Comparison of ENCODE assay signal across 10 cellular contexts in the genomic region with DNA sequence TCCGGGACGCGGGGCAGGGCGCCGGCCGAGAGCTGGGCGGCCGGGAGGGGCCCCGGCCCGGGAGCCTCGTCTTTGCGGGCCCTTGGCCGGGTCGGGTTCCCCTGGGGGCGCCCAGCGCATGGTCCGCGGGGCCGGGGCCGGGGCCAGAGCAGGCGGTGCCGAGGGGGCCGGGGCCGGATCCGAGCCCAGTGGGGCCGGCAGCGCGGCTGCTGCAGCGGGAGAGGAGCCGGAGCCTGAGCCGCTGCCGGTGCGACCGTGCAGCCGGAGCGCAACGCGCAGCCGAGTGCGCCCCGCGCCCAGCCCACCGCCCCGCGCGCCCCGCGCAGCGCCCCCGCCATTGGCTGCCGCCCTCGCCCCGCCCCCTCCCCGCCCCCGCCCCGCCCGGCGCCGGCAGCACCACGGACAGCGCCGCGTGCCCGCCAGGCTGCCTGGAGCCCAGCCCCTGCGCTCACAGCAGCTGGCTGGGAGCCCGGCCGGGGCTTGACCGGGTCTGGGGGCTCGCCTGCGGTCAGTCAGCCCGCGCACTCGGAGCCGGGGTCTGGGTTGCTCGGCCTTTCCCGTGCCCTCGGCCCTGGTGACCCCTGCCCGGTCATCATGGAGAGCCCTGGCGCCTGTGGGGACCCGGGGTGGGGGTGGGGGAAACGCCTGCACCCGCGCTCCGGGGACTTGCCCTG. TPM values are rescaled to one million over a fixed set of nuclear protein-coding genes. Genes with fewer than 3 reads are reported as not detected.
DNase-seq lines count a peak whose midpoint lies in the region; ATAC-seq and TF ChIP-seq lines count a peak whose summit lies in the region.
"Had no signal": no experiment of that assay in that cellular context is flagged by ENCODE, and none has a peak within 500 bp of the region (broad histone marks: within the 10 kb centered on the region; RNA-seq: fewer than 3 reads in every experiment).

TSS of gene HRH3 (minus strand) at position 287 of the 674 bp plus-strand sequence. CDS start 308 bp downstream, outside the sequence.

- H3K36me3 ChIP-seq in ovary, result no peaks in the 10 kb centered on the region

- H3K9me3 ChIP-seq in ovary, result no peaks in the 10 kb centered on the region

- no peak within 1 kb of the TSS for H3K4me3 Mint-ChIP-seq in activated T-cell treated with anti-CD3 and anti-CD28 coated beads, Interleukin-2, amount 50 U/mL, for 24 hours

- TF ChIP-seq POLR2A in ovary (IDR thresholded peaks at IDR 0.05), result no peak

- peaks cover 10% of the 10 kb centered on the region for H3K4me1 ChIP-seq in ovary (ENCODE audit: insufficient read depth)

- peaks cover 2% of the 10 kb centered on the region for H3K27me3 ChIP-seq in ovary

- no peak within 1 kb of the TSS for H3K27ac ChIP-seq in ovary
- H3K27ac ChIP-seq: SK-N-MC had no signal

- no peaks in the 10 kb centered on the region for H3K36me3 Mint-ChIP-seq in activated T-cell treated with anti-CD3 and anti-CD28 coated beads, Interleukin-2, amount 50 U/mL, for 24 hours (ENCODE audit: low read depth)

- peaks cover 5% of the 10 kb centered on the region for H3K4me1 Mint-ChIP-seq in activated T-cell treated with anti-CD3 and anti-CD28 coated beads, Interleukin-2, amount 50 U/mL, for 24 hours (ENCODE audit: low read depth)

- H3K27ac Mint-ChIP-seq in activated T-cell treated with anti-CD3 and anti-CD28 coated beads, Interleukin-2, amount 50 U/mL, for 24 hours, result no peak within 1 kb of the TSS

- peaks cover 69% of the 10 kb centered on the region for H3K27me3 Mint-ChIP-seq in activated T-cell treated with anti-CD3 and anti-CD28 coated beads, Interleukin-2, amount 50 U/mL, for 24 hours

- H3K4me3 ChIP-seq in fibroblast of the aortic adventitia (ENCODE audit: low read depth, low read length), result peak within 1 kb of the TSS; percentile 35
- H3K4me3 ChIP-seq in ovary, result no peak within 1 kb of the TSS
- H3K4me3 ChIP-seq: SK-N-MC had no signal

- no peak for ATAC-seq in HG02623 (IDR thresholded peaks at IDR 0.05; ENCODE audit: unreplicated experiment)

- TF ChIP-seq CTCF in fibroblast of the aortic adventitia (IDR thresholded peaks at IDR 0.05; ENCODE audit: insufficient read depth, low read length) (no peak), ovary (IDR thresholded peaks at IDR 0.05) (no peak)

- intact Hi-C loops in ovary (cut with DNase I), result no loop called here

- no peak for TF ChIP-seq EP300 in ovary (IDR thresholded peaks at IDR 0.05)

- no peaks in the 10 kb centered on the region for H3K9me3 Mint-ChIP-seq in activated T-cell treated with anti-CD3 and anti-CD28 coated beads, Interleukin-2, amount 50 U/mL, for 24 hours

- DNase-seq in DMS79 treated with DMSO at 0.1 percent for 48 hours (lab: John Stamatoyannopoulos, UW), result peak; percentile 14
- DNase-seq in DMS79 (lab: John Stamatoyannopoulos, UW), result no peak
- peak; percentile 63 for DNase-seq in NCI-H2171 (lab: John Stamatoyannopoulos, UW)
- peak; percentile 70 for DNase-seq in activated T-cell treated with anti-CD3 and anti-CD28 coated beads, Interleukin-2, amount 50 U/mL, for 24 hours
- no peak for DNase-seq in fibroblast of the aortic adventitia (ENCODE audit: low read depth)
- peak; percentile 31 to 74 (median 65) for DNase-seq in ovary
- no peak for DNase-seq in NCI-H1694 treated with DMSO at 0.1 percent for 48 hours (lab: John Stamatoyannopoulos, UW)

- WGBS in ovary, 3 donors, result 0 to 1% (median 1%) methylated on average over 12 to 84 of the region's 84 CpGs

RNA-seq across cellular contexts. Expression of gene HRH3, which starts in this region (rescaled TPM):
- not detected in 2 replicates for total RNA-seq in fibroblast of the aortic adventitia (ENCODE audit: low replicate concordance)
- total RNA-seq in ovary, result not detected
- polyA plus RNA-seq in ovary, result not detected
- total RNA-seq: renal cortical epithelial cell had no signal

Comparison
In these comparisons a context has a peak if more than half of its experiments do, and no peak if none do; other contexts are left out.
1. DNase-seq: peak in DMS79 treated with DMSO at 0.1 percent for 48 hours (single experiment), NCI-H2171 (single experiment) and activated T-cell treated with anti-CD3 and anti-CD28 coated beads, Interleukin-2, amount 50 U/mL, for 24 hours (single experiment); none in DMS79 (single experiment), fibroblast of the aortic adventitia (single experiment) and NCI-H1694 treated with DMSO at 0.1 percent for 48 hours (single experiment).
2. Peak in DNase-seq in ovary; RNA of the gene not detected or under 1 TPM.